In the genomic region with DNA sequence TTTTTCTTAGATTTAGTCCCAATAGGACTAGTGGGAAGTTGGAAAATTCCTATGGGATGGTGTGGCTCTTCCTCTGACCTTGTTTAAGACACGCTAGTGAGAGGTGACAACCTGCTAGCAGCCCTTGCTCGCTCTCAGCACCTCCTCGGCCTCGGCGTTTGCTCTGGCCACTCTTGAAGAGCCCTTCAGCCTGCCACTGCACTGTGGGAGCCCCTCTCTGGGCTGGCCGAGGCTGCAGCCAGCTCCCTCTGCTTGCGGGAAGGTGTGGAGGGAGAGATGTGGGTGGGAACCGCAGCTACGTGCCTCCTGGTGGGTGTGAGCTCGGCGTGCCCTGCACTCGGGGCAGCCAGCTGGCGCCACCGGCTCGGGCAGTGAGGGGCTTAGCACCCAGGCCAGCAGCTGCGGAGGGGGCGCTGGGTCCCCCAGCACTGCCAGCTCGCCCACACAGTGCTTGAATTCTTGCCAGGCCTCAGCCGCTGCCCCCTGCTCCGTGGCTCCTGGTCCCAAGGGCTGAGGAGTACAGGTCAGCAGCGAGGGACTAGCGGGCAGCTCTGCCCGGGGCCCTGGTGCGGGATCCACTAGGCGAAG, we compare ENCODE assay signal across 33 cellular contexts.
"Had no signal": no experiment of that assay in that cellular context is flagged by ENCODE, and none has a peak within 500 bp of the region (broad histone marks: within the 10 kb centered on the region; RNA-seq: fewer than 3 reads in every experiment).

No MANE protein-coding gene starts in this region.

- H3K4me3 ChIP-seq: adrenal gland, body of pancreas, breast epithelium had no signal

- FAIRE-seq: astrocyte, TTC549 had no signal

- H3K36me3 ChIP-seq: adrenal gland, brain microvascular endothelial cell, breast epithelium had no signal

- DNase-seq: activated B cell treated with CpG ODN at 0.5 μM for 24 hours; activated CD4-positive, alpha-beta memory T cell treated with anti-CD3 and anti-CD28 coated beads for 36 hours; activated CD4-positive, alpha-beta T cell treated with anti-CD3 and anti-CD28 coated beads for 4 hours; activated CD4-positive, alpha-beta T cell treated with anti-CD3 and anti-CD28 coated beads, Interleukin-2, amount 10 ng/mL, durations not matched to agents 24 days and 14 days; activated CD4-positive, alpha-beta T cell treated with anti-CD3 and anti-CD28 coated beads, Interleukin-2, amount 50 U/mL, for 1 hour; activated CD4-positive, alpha-beta T cell treated with anti-CD3 and anti-CD28 coated beads, Interleukin-2, amount 50 U/mL, for 4 hours; activated CD4-positive, CD25-positive, alpha-beta regulatory T cell treated with anti-CD3 and anti-CD28 coated beads, Interleukin-2, amount 50 U/mL, for 72 hours; activated CD8-positive, alpha-beta memory T cell treated with anti-CD3 and anti-CD28 coated beads, Interleukin-2, amount 50 U/mL, for 4 hours; activated CD8-positive, alpha-beta T cell treated with anti-CD3 and anti-CD28 coated beads for 36 hours; activated effector memory CD4-positive, alpha-beta T cell treated with anti-CD3 and anti-CD28 coated beads, Interleukin-2, amount 50 U/mL, for 16 hours; activated naive CD4-positive, alpha-beta T cell; activated naive CD4-positive, alpha-beta T cell treated with anti-CD3 and anti-CD28 coated beads for 36 hours; activated naive CD4-positive, alpha-beta T cell treated with anti-CD3 and anti-CD28 coated beads, Interleukin-2, amount 50 U/mL, for 16 hours; activated naive CD8-positive, alpha-beta T cell treated with anti-CD3 and anti-CD28 coated beads for 36 hours; activated T-cell treated with anti-CD3 and anti-CD28 coated beads for 4 hours; activated T-cell treated with anti-CD3 and anti-CD28 coated beads, Interleukin-2, amount 50 U/mL, for 1 hour; activated T-cell treated with anti-CD3 and anti-CD28 coated beads, Interleukin-2, amount 50 U/mL, for 4 hours; activated T-cell treated with anti-CD3 and anti-CD28 coated beads, Interleukin-2, amount 50 U/mL, for 72 hours; adrenal gland; amniotic stem cell; aorta; body of pancreas; brain microvascular endothelial cell; central memory CD4-positive, alpha-beta T cell; T-helper 1 cell; T-helper 2 cell; T-helper 9 cell had no signal

- H3K27ac ChIP-seq: adrenal gland, body of pancreas, brain microvascular endothelial cell, breast epithelium, VCaP had no signal

- ATAC-seq: activated CD8-positive, alpha-beta T cell treated with anti-CD3 and anti-CD28 coated beads for 36 hours; activated naive CD4-positive, alpha-beta T cell treated with anti-CD3 and anti-CD28 coated beads, Interleukin-2, amount 50 U/mL, for 72 hours; activated T-cell treated with anti-CD3 and anti-CD28 coated beads, Interleukin-2, amount 50 U/mL, for 4 hours; activated T-cell treated with anti-CD3 and anti-CD28 coated beads, Interleukin-2, amount 50 U/mL, for 72 hours; activated T-helper 17 cell treated with anti-CD3 and anti-CD28 coated beads, Interleukin-2, amount 50 U/mL, for 72 hours; body of pancreas had no signal

- H3K4me1 ChIP-seq: adrenal gland, body of pancreas, breast epithelium had no signal

- H3K9me3 ChIP-seq: adrenal gland, body of pancreas, breast epithelium had no signal

- H3K27me3 ChIP-seq: adrenal gland, body of pancreas, brain microvascular endothelial cell, breast epithelium had no signal
